33 cellular contexts compared by ENCODE assay signal in genomic region chrX:71615056-71615455, GRCh38. TPM values are rescaled to one million over a fixed set of nuclear protein-coding genes. Genes with fewer than 3 reads are reported as not detected.
DNase-seq lines count a peak whose midpoint lies in the region; ATAC-seq and TF ChIP-seq lines count a peak whose summit lies in the region.
"Had no signal": no experiment of that assay in that cellular context is flagged by ENCODE, and none has a peak within 500 bp of the region (broad histone marks: within the 10 kb centered on the region; RNA-seq: fewer than 3 reads in every experiment).

No MANE protein-coding gene starts in this region.

- no peak overlapping the region for H3K4me3 Mint-ChIP-seq in activated CD4-positive, alpha-beta T cell treated with anti-CD3 and anti-CD28 coated beads for 36 hours
- H3K4me3 Mint-ChIP-seq in CD4-positive, alpha-beta T cell, result peak overlapping the region; percentile 51
- peak overlapping the region; percentile 78 for H3K4me3 Mint-ChIP-seq in activated T-helper 17 cell treated with anti-CD3 and anti-CD28 coated beads, Interleukin-2, amount 50 U/mL, for 72 hours
- peak overlapping the region in 8 of 10 donors; percentile 20 to 94 (median 38) for H3K4me3 Mint-ChIP-seq in naive thymus-derived CD8-positive, alpha-beta T cell
- H3K4me3 Mint-ChIP-seq in endodermal cell, result no peak overlapping the region
- H3K4me3 Mint-ChIP-seq: mesothelial cell of epicardium, nephron had no signal

- no peak overlapping the region for H3K9ac ChIP-seq in endodermal cell (ENCODE audit: extremely low read depth, low read length, poor library complexity, severe bottlenecking)
- H3K9ac ChIP-seq: parathyroid adenoma had no signal

- no peak for TF ChIP-seq EP300 in suprapubic skin (IDR thresholded peaks at IDR 0.05)

- no peaks in the 10 kb centered on the region for H3K9me3 Mint-ChIP-seq in activated CD4-positive, alpha-beta T cell treated with anti-CD3 and anti-CD28 coated beads for 36 hours (ENCODE audit: low read depth)
- H3K9me3 Mint-ChIP-seq in CD4-positive, alpha-beta T cell, result no peaks in the 10 kb centered on the region
- no peaks in the 10 kb centered on the region for H3K9me3 Mint-ChIP-seq in activated T-helper 17 cell treated with anti-CD3 and anti-CD28 coated beads, Interleukin-2, amount 50 U/mL, for 72 hours
- no peaks in the 10 kb centered on the region for H3K9me3 Mint-ChIP-seq in naive thymus-derived CD8-positive, alpha-beta T cell
- peaks cover 81% of the 10 kb centered on the region for H3K9me3 Mint-ChIP-seq in endodermal cell

- H3K36me3 ChIP-seq in endodermal cell (ENCODE audit: control insufficient read depth, insufficient read depth, low read length) (peaks cover 17% of the 10 kb centered on the region), suprapubic skin (peaks cover 28% of the 10 kb centered on the region)
- H3K36me3 ChIP-seq: breast epithelium, colonic mucosa, WERI-Rb-1 had no signal

- no peak for TF ChIP-seq POLR2A in suprapubic skin (IDR thresholded peaks at IDR 0.05)

- no peak for ATAC-seq in activated CD4-positive, alpha-beta T cell treated with anti-CD3 and anti-CD28 coated beads for 36 hours
- no peak for ATAC-seq in CD4-positive, alpha-beta T cell (ENCODE audit: poor library complexity)
- ATAC-seq in activated T-helper 17 cell treated with anti-CD3 and anti-CD28 coated beads, Interleukin-2, amount 50 U/mL, for 72 hours (replicated peaks), result no peak
- ATAC-seq in naive thymus-derived CD8-positive, alpha-beta T cell, result no peak
- ATAC-seq in GM18873 (IDR thresholded peaks at IDR 0.05; ENCODE audit: low FRiP score, unreplicated experiment), result no peak
- ATAC-seq: gastrocnemius medialis, right cardiac atrium had no signal

- POLR2A ChIA-PET in activated CD4-positive, alpha-beta T cell treated with anti-CD3 and anti-CD28 coated beads for 36 hours (lab: Charles Lee), result no interaction called here
- POLR2A ChIA-PET in CD4-positive, alpha-beta T cell (lab: Charles Lee), result no interaction called here
- POLR2A ChIA-PET in naive thymus-derived CD8-positive, alpha-beta T cell (lab: Charles Lee), result interaction anchor here (1.5 to 3.8 kb wide), 2 partner anchors 8 to 16 kb away, joined by 3 to 33 read pairs; no protein-coding TSS in a partner anchor

- TF ChIP-seq CTCF in CD4-positive, alpha-beta T cell (IDR thresholded peaks at IDR 0.05), result no peak
- no peak for TF ChIP-seq CTCF in endodermal cell (conservative IDR thresholded peaks at IDR 0.05)
- no peak for TF ChIP-seq CTCF in suprapubic skin (IDR thresholded peaks at IDR 0.05)

- no peak for DNase-seq in activated CD4-positive, alpha-beta T cell treated with anti-CD3 and anti-CD28 coated beads for 36 hours
- DNase-seq in activated CD4-positive, alpha-beta T cell treated with anti-CD3 and anti-CD28 coated beads, Interleukin-2, amount 50 U/mL, for 4 hours, result no peak
- DNase-seq in CD4-positive, alpha-beta T cell, result no peak
- no peak for DNase-seq in naive thymus-derived CD8-positive, alpha-beta T cell
- no peak for DNase-seq in endodermal cell
- no peak for DNase-seq in suprapubic skin (ENCODE audit: low spot score in 2 of 2)
- DNase-seq: amygdala; colonic mucosa; DMS53; esophagus squamous epithelium; gastrocnemius medialis; GDM1; hippocampal formation; IMR-90; left ventricle myocardium inferior; NCI-H1092 treated with DMSO at 0.1 percent for 48 hours; NCI-H2029; NCI-H226; NCI-H748 treated with DMSO at 0.1 percent for 48 hours; right cardiac atrium; RPMI8226; stimulated activated CD4-positive, alpha-beta T cell treated with anti-CD3 and anti-CD28 coated beads, Interleukin-12 subunit alpha, Interleukin-12 subunit beta, amount 100 ng/mL, for 4 hours; stimulated activated CD4-positive, alpha-beta T cell treated with anti-CD3 and anti-CD28 coated beads, Interleukin-4, amount 100 ng/mL, for 24 hours; stomach; WERI-Rb-1 had no signal

- peaks cover 56% of the 10 kb centered on the region for H3K36me3 Mint-ChIP-seq in activated CD4-positive, alpha-beta T cell treated with anti-CD3 and anti-CD28 coated beads for 36 hours (ENCODE audit: low read depth)
- H3K36me3 Mint-ChIP-seq in CD4-positive, alpha-beta T cell (ENCODE audit: low read depth), result peaks cover 56% of the 10 kb centered on the region
- H3K36me3 Mint-ChIP-seq in activated T-helper 17 cell treated with anti-CD3 and anti-CD28 coated beads, Interleukin-2, amount 50 U/mL, for 72 hours (ENCODE audit: low read depth), result peaks cover 83% of the 10 kb centered on the region
- H3K36me3 Mint-ChIP-seq in naive thymus-derived CD8-positive, alpha-beta T cell, result peaks cover 3 to 56% (median 16%) of the 10 kb centered on the region in 3 donors
- H3K36me3 Mint-ChIP-seq in endodermal cell (ENCODE audit: low read depth), result peaks cover 32% of the 10 kb centered on the region

- no peaks in the 10 kb centered on the region for H3K27me3 Mint-ChIP-seq in activated CD4-positive, alpha-beta T cell treated with anti-CD3 and anti-CD28 coated beads for 36 hours
- H3K27me3 Mint-ChIP-seq in CD4-positive, alpha-beta T cell, result no peaks in the 10 kb centered on the region
- no peaks in the 10 kb centered on the region for H3K27me3 Mint-ChIP-seq in activated T-helper 17 cell treated with anti-CD3 and anti-CD28 coated beads, Interleukin-2, amount 50 U/mL, for 72 hours
- H3K27me3 Mint-ChIP-seq in naive thymus-derived CD8-positive, alpha-beta T cell, result no peaks in the 10 kb centered on the region
- H3K27me3 Mint-ChIP-seq in endodermal cell (ENCODE audit: insufficient read depth), result no peaks in the 10 kb centered on the region

- H3K27ac Mint-ChIP-seq in activated CD4-positive, alpha-beta T cell treated with anti-CD3 and anti-CD28 coated beads for 36 hours, result peak overlapping the region; percentile 58
- peak overlapping the region; percentile 93 for H3K27ac Mint-ChIP-seq in CD4-positive, alpha-beta T cell
- peak overlapping the region; percentile 89 for H3K27ac Mint-ChIP-seq in activated T-helper 17 cell treated with anti-CD3 and anti-CD28 coated beads, Interleukin-2, amount 50 U/mL, for 72 hours
- peak overlapping the region; percentile 89 to 96 (median 93) for H3K27ac Mint-ChIP-seq in naive thymus-derived CD8-positive, alpha-beta T cell
- H3K27ac Mint-ChIP-seq in endodermal cell, result no peak overlapping the region
- H3K27ac Mint-ChIP-seq: mesothelial cell of epicardium, nephron had no signal

- H3K4me3 ChIP-seq in endodermal cell (ENCODE audit: low read length) (no peak overlapping the region), suprapubic skin (no peak overlapping the region)
- H3K4me3 ChIP-seq: breast epithelium, colonic mucosa, esophagus squamous epithelium, gastrocnemius medialis, left ventricle myocardium inferior, stomach, transverse colon had no signal

- H3K4me1 ChIP-seq in endodermal cell (ENCODE audit: control insufficient read depth, insufficient read depth, low read length) (no peaks in the 10 kb centered on the region), suprapubic skin (no peaks in the 10 kb centered on the region)
- H3K4me1 ChIP-seq: breast epithelium, esophagus squamous epithelium, gastrocnemius medialis, left ventricle myocardium inferior, parathyroid adenoma had no signal

- CTCF ChIA-PET in activated CD4-positive, alpha-beta T cell treated with anti-CD3 and anti-CD28 coated beads for 36 hours (lab: Charles Lee), result interaction anchor here (0.9 to 2.5 kb wide), 2 partner anchors 10 to 49 kb away, joined by 3 to 8 read pairs; no protein-coding TSS in a partner anchor
- CTCF ChIA-PET in CD4-positive, alpha-beta T cell (lab: Charles Lee), result no interaction called here

- H3K4me1 Mint-ChIP-seq in activated CD4-positive, alpha-beta T cell treated with anti-CD3 and anti-CD28 coated beads for 36 hours, result peaks cover 55% of the 10 kb centered on the region
- H3K4me1 Mint-ChIP-seq in CD4-positive, alpha-beta T cell (ENCODE audit: low read depth), result peaks cover 42% of the 10 kb centered on the region
- H3K4me1 Mint-ChIP-seq in activated T-helper 17 cell treated with anti-CD3 and anti-CD28 coated beads, Interleukin-2, amount 50 U/mL, for 72 hours, result peaks cover 19% of the 10 kb centered on the region
- H3K4me1 Mint-ChIP-seq in naive thymus-derived CD8-positive, alpha-beta T cell, result peaks cover 17 to 59% (median 50%) of the 10 kb centered on the region in 4 donors
- no peaks in the 10 kb centered on the region for H3K4me1 Mint-ChIP-seq in endodermal cell
- H3K4me1 Mint-ChIP-seq: mesothelial cell of epicardium, nephron had no signal

- 94 to 100% methylated on average over 2 to 4 of the region's 4 CpGs for WGBS in endodermal cell (ENCODE audit: insufficient coverage in 1 of 2, insufficient read length in 1 of 2), 2 experiments
- 95% methylated on average over 4 of the region's 4 CpGs for WGBS in suprapubic skin

- intact Hi-C loops in activated CD4-positive, alpha-beta T cell treated with anti-CD3 and anti-CD28 coated beads for 36 hours (cut with DNase I, micrococcal nuclease), result loop anchor here in 1 of 2 experiments (5.0 kb wide), 2 partner anchors 333 to 657 kb away; partner anchors contain the start of gene NONO
- intact Hi-C loops in CD4-positive, alpha-beta T cell (cut with DNase I, micrococcal nuclease), result no loop called here

- H3K27me3 ChIP-seq in CD4-positive, alpha-beta T cell (ENCODE audit: control insufficient read depth, insufficient read depth, low read length), result no peaks in the 10 kb centered on the region
- H3K27me3 ChIP-seq in endodermal cell (ENCODE audit: control insufficient read depth, insufficient read depth, low read length, poor library complexity, severe bottlenecking) (no peaks in the 10 kb centered on the region), suprapubic skin (no peaks in the 10 kb centered on the region)
- H3K27me3 ChIP-seq: colonic mucosa, esophagus squamous epithelium, gastrocnemius medialis, stomach, transverse colon had no signal

- H3K9me3 ChIP-seq in CD4-positive, alpha-beta T cell (ENCODE audit: control insufficient read depth, low read length), result no peaks in the 10 kb centered on the region
- no peaks in the 10 kb centered on the region for H3K9me3 ChIP-seq in endodermal cell (ENCODE audit: control insufficient read depth, low read length)
- no peaks in the 10 kb centered on the region for H3K9me3 ChIP-seq in suprapubic skin
- H3K9me3 ChIP-seq: breast epithelium, colonic mucosa, esophagus squamous epithelium, gastrocnemius medialis, left ventricle myocardium inferior, stomach, transverse colon had no signal

- no peak overlapping the region for H3K27ac ChIP-seq in CD4-positive, alpha-beta T cell (ENCODE audit: low read depth, low read length)
- H3K27ac ChIP-seq in endodermal cell (ENCODE audit: low read depth, low read length) (no peak overlapping the region), suprapubic skin (no peak overlapping the region)
- H3K27ac ChIP-seq: breast epithelium, colonic mucosa, esophagus squamous epithelium, gastrocnemius medialis, left ventricle myocardium inferior, parathyroid adenoma, stomach, WERI-Rb-1 had no signal

RNA-seq across cellular contexts. Expression of gene CXCR3, which starts 3.3 kb away (rescaled TPM):
- 10 to 100 TPM; 17.5 to 20.1 TPM for total RNA-seq in activated CD4-positive, alpha-beta T cell treated with anti-CD3 and anti-CD28 coated beads for 36 hours
- total RNA-seq in CD4-positive, alpha-beta T cell, result 10 to 100 TPM; 19.5 to 22.0 TPM
- total RNA-seq in activated T-helper 17 cell treated with anti-CD3 and anti-CD28 coated beads, Interleukin-2, amount 50 U/mL, for 72 hours, result 1 to 10 TPM; 4.5 to 9.9 TPM
- total RNA-seq in naive thymus-derived CD8-positive, alpha-beta T cell, result 10 to 100 TPM; 10.4 to 10.5 TPM
- 10 to 100 TPM; 23.5 to 34.7 (median 33.6) TPM for polyA plus RNA-seq in naive thymus-derived CD8-positive, alpha-beta T cell
- total RNA-seq in endodermal cell (not detected), suprapubic skin (under 1 TPM in 2 of 4 donors, not detected in 2; 0.29 to 0.30 TPM)
- polyA plus RNA-seq in endodermal cell (2013, experiment 1 of 2), result not detected
- polyA plus RNA-seq in endodermal cell (2013, experiment 2 of 2), result not detected
- total RNA-seq: A172, breast epithelium, gastrocnemius medialis, IMR-90, left ventricle myocardium inferior, mesothelial cell of epicardium, stomach had no signal
- polyA plus RNA-seq: IMR-90 had no signal

RNA-seq across cellular contexts. Expression of gene GCNA, which starts 36.8 kb away (rescaled TPM):
- 1 to 10 TPM; 3.1 to 3.5 TPM for total RNA-seq in activated CD4-positive, alpha-beta T cell treated with anti-CD3 and anti-CD28 coated beads for 36 hours
- 1 to 10 TPM; 1.7 to 2.3 TPM for total RNA-seq in CD4-positive, alpha-beta T cell
- total RNA-seq in activated T-helper 17 cell treated with anti-CD3 and anti-CD28 coated beads, Interleukin-2, amount 50 U/mL, for 72 hours, result 10 to 100 TPM in 1 of 2 donors, 1 to 10 TPM in 1; 4.9 to 10.7 TPM
- 10 to 100 TPM; 11.6 to 12.1 TPM for total RNA-seq in naive thymus-derived CD8-positive, alpha-beta T cell
- polyA plus RNA-seq in naive thymus-derived CD8-positive, alpha-beta T cell, result 1 to 10 TPM in 1 of 3 donors, under 1 TPM in 2; 0.34 to 1.3 (median 0.77) TPM
- total RNA-seq in endodermal cell, result 1 to 10 TPM; 2.1 to 2.3 TPM
- polyA plus RNA-seq in endodermal cell (2013, experiment 1 of 2), result 1.0 TPM
- polyA plus RNA-seq in endodermal cell (2013, experiment 2 of 2), result 0.91 TPM
- total RNA-seq in suprapubic skin, result 1 to 10 TPM in 2 of 4 donors, under 1 TPM in 2; 0.47 to 5.5 (median 0.99) TPM

Comparison
In these comparisons a context has a peak if more than half of its experiments do, and no peak if none do; other contexts are left out.
1. H3K4me3 Mint-ChIP-seq: peak in CD4-positive, alpha-beta T cell (single experiment), activated T-helper 17 cell treated with anti-CD3 and anti-CD28 coated beads, Interleukin-2, amount 50 U/mL, for 72 hours (single experiment) and naive thymus-derived CD8-positive, alpha-beta T cell (8 of 10); none in activated CD4-positive, alpha-beta T cell treated with anti-CD3 and anti-CD28 coated beads for 36 hours (single experiment) and endodermal cell (single experiment).
2. RNA of gene CXCR3, which starts 3.3 kb away (total RNA-seq): 19.5 to 22.0 TPM in CD4-positive, alpha-beta T cell, 17.5 to 20.1 TPM in activated CD4-positive, alpha-beta T cell treated with anti-CD3 and anti-CD28 coated beads for 36 hours, 10.4 to 10.5 TPM in naive thymus-derived CD8-positive, alpha-beta T cell and 4.5 to 9.9 TPM in activated T-helper 17 cell treated with anti-CD3 and anti-CD28 coated beads, Interleukin-2, amount 50 U/mL, for 72 hours; 0.29 to 0.30 TPM in suprapubic skin and not detected in endodermal cell; every median in the first group is over 4 times any median in the second.